Comparison of ENCODE assay signal across 25 cellular contexts in the genomic region with DNA sequence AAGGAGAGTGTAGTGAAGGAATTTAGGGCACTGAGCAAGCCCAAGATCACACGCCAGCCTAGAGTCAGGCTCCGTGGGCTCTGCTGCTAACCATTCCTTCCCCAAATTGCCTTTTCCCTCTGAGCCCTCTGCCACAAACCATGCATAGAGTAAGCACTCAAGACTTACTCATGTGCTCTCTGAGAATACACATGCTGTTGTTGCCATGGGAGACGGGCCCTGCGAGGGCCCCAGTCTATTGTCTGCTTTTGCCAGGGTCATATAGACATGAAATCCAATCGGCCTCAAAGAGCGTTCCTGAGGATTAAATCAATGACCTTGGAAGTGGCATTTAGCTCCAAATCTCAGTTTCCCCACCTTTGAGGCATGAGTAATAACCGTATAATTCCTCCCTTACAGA. TPM values are rescaled to one million over a fixed set of nuclear protein-coding genes. Genes with fewer than 3 reads are reported as not detected.
DNase-seq lines count a peak whose midpoint lies in the region; ATAC-seq, FAIRE-seq and TF ChIP-seq lines count a peak whose summit lies in the region.
"Had no signal": no experiment of that assay in that cellular context is flagged by ENCODE, and none has a peak within 500 bp of the region (broad histone marks: within the 10 kb centered on the region; RNA-seq: fewer than 3 reads in every experiment).

No MANE protein-coding gene starts in this region.

- H3K79me2 ChIP-seq in HepG2 (ENCODE audit: insufficient read depth, low read length), result no peaks in the 10 kb centered on the region

- H3K9me3 ChIP-seq in HepG2 (ENCODE audit: low read length) (no peaks in the 10 kb centered on the region), right lobe of liver (no peaks in the 10 kb centered on the region), endodermal cell (ENCODE audit: control insufficient read depth, low read length) (peaks cover 13% of the 10 kb centered on the region)

- peaks cover 19% of the 10 kb centered on the region for H3K27me3 Mint-ChIP-seq in endodermal cell (ENCODE audit: insufficient read depth)

- H3K27ac ChIP-seq in HepG2 (ENCODE audit: extremely low read length, insufficient read depth, low read length), result no peak overlapping the region
- no peak overlapping the region for H3K27ac ChIP-seq in right lobe of liver
- no peak overlapping the region for H3K27ac ChIP-seq in endodermal cell (ENCODE audit: low read depth, low read length)
- H3K27ac ChIP-seq: 22Rv1, HL-60 had no signal

- H3K27ac Mint-ChIP-seq in endodermal cell, result no peak overlapping the region
- H3K27ac Mint-ChIP-seq: B cell; CD4-positive, alpha-beta T cell had no signal

- peaks cover 11% of the 10 kb centered on the region for H3K9me3 Mint-ChIP-seq in endodermal cell

- DNase-seq in DMS153 (lab: John Stamatoyannopoulos, UW) (peak; percentile 27), DMS153 treated with DMSO at 0.1 percent for 48 hours (lab: John Stamatoyannopoulos, UW; ENCODE audit: unreplicated experiment) (no peak), HepG2 (ENCODE audit: low spot score) (no peak), right lobe of liver (no peak), endodermal cell (peak; percentile 60), HK-2 (ENCODE audit: unreplicated experiment) (no peak)
- DNase-seq: Calu3; CD4-positive, alpha-beta T cell; EL; NCI-H1436; NCI-H2107; NCI-H524; NK-92 treated with Interleukin-12 subunit alpha and Interleukin-12 subunit beta, amount 100 ng/mL, for 24 hours; SHP77 had no signal

- no TSS peak for BruUV-seq in HepG2 (replicated peaks; lab: Mats Ljungman, UMichigan)

- CTCF ChIA-PET in HepG2 (lab: Yijun Ruan, JAX; ENCODE audit: low intra/inter-chr PET ratio, low total read pairs), result no interaction called here

- in situ Hi-C loops in HepG2 (cut with HindIII; ENCODE audit: extremely low pct_ligation_motif_present, low pct_unique_long_range_greater_than_20kb), result no loop called here

- H3K9ac ChIP-seq in HepG2 (ENCODE audit: insufficient read depth, low read depth, low read length) (no peak overlapping the region), endodermal cell (ENCODE audit: extremely low read depth, low read length, poor library complexity, severe bottlenecking) (no peak overlapping the region)

- H3K36me3 Mint-ChIP-seq in endodermal cell (ENCODE audit: low read depth), result no peaks in the 10 kb centered on the region

- no peak overlapping the region for H2AFZ ChIP-seq in HepG2 (ENCODE audit: low read length)

- H3K36me3 ChIP-seq in HepG2 (replicated peaks in 1 of 2; ENCODE audit: control insufficient read depth in 1 of 2, insufficient read depth in 2 of 2, low read length in 2 of 2) (no peaks in the 10 kb centered on the region), right lobe of liver (no peaks in the 10 kb centered on the region), endodermal cell (ENCODE audit: control insufficient read depth, insufficient read depth, low read length) (no peaks in the 10 kb centered on the region)

- no peak for FAIRE-seq in HepG2 (lab: Jason Lieb, UNC)
- FAIRE-seq: HTR-8/SVneo had no signal

- H3K4me2 ChIP-seq in HepG2 (ENCODE audit: low read depth, low read length), result no peak overlapping the region

- H3K27me3 ChIP-seq in HepG2 (ENCODE audit: control insufficient read depth in 1 of 2, insufficient read depth in 2 of 2, low read length in 2 of 2) (no peaks in the 10 kb centered on the region; a peak in 1 of 5 replicates), right lobe of liver (no peaks in the 10 kb centered on the region), endodermal cell (ENCODE audit: control insufficient read depth, insufficient read depth, low read length, poor library complexity, severe bottlenecking) (peaks cover 5% of the 10 kb centered on the region)

- H3K4me1 ChIP-seq in HepG2 (ENCODE audit: insufficient read depth, low read length) (no peaks in the 10 kb centered on the region), right lobe of liver (no peaks in the 10 kb centered on the region), endodermal cell (ENCODE audit: control insufficient read depth, insufficient read depth, low read length) (no peaks in the 10 kb centered on the region)

- H3K4me1 Mint-ChIP-seq in endodermal cell, result no peaks in the 10 kb centered on the region
- H3K4me1 Mint-ChIP-seq: B cell had no signal

- no peaks in the 10 kb centered on the region for H4K20me1 ChIP-seq in HepG2 (ENCODE audit: insufficient read depth, low read length)

- WGBS in HepG2 (ENCODE audit: low lambda C conversion rate), result 34% methylated on average over 7 of the region's 7 CpGs
- 64% methylated on average over 6 of the region's 7 CpGs for WGBS in right lobe of liver (ENCODE audit: insufficient coverage, low coverage, low lambda C conversion rate, missing lambda C conversion rate)
- whole genome bisulfite sequencing in endodermal cell (ENCODE audit: insufficient coverage in 1 of 2, insufficient read length in 1 of 2), 2 experiments, result 88 to 92% methylated on average over 2 to 7 of the region's 7 CpGs

- TF ChIP-seq RAD21 in HepG2 (CRISPR knock-in tag; IDR thresholded peaks at IDR 0.05), result no peak

- intact Hi-C loops in HepG2 (cut with micrococcal nuclease; ENCODE audit: unreplicated experiment) (no loop called here), right lobe of liver (cut with DNase I) (no loop called here)

- ATAC-seq in HepG2, result no peak
- no peak for ATAC-seq in right lobe of liver
- ATAC-seq in GM18519 (IDR thresholded peaks at IDR 0.05; ENCODE audit: low FRiP score, unreplicated experiment), result no peak
- no peak for ATAC-seq in HG02938 (IDR thresholded peaks at IDR 0.05; ENCODE audit: unreplicated experiment)
- ATAC-seq: HCT116, SK-N-SH treated with all-trans-retinoic acid at 6 μM for 48 hours had no signal

- no peak for TF ChIP-seq CTCF in HepG2 (CRISPR knock-in tag; IDR thresholded peaks at IDR 0.05)
- TF ChIP-seq CTCF in right lobe of liver (IDR thresholded peaks at IDR 0.05), result no peak
- TF ChIP-seq CTCF in endodermal cell (conservative IDR thresholded peaks at IDR 0.05), result no peak

- TF ChIP-seq POLR2A in HepG2 (IDR thresholded peaks at IDR 0.05; ENCODE audit: insufficient read depth in 1 of 2, low read depth in 2 of 2, low read length in 2 of 2) (no peak), right lobe of liver (IDR thresholded peaks at IDR 0.05) (no peak)

- POLR2A ChIA-PET in HepG2 (lab: Yijun Ruan, JAX), result no interaction called here

- no peak overlapping the region for H3K4me3 Mint-ChIP-seq in endodermal cell
- H3K4me3 Mint-ChIP-seq: B cell; CD4-positive, alpha-beta T cell had no signal

- H3K4me3 ChIP-seq in HepG2 (replicated peaks in 1 of 3; ENCODE audit: insufficient read depth in 1 of 3, low read depth in 2 of 3, low read length in 3 of 3) (no peak overlapping the region), right lobe of liver (no peak overlapping the region), endodermal cell (ENCODE audit: low read length) (no peak overlapping the region)

- no peak for TF ChIP-seq EP300 in HepG2 (IDR thresholded peaks at IDR 0.05; ENCODE audit: low read depth in 2 of 2, low read length in 2 of 2)
- no peak for TF ChIP-seq EP300 in HepG2 (CRISPR knock-in tag; IDR thresholded peaks at IDR 0.05; ENCODE audit: borderline replicate concordance)

TF ChIP-seq in HepG2, 621 proteins besides CTCF, POLR2A, EP300 and RAD21 (continues in another document):
- TF ChIP-seq, protein P1, sequence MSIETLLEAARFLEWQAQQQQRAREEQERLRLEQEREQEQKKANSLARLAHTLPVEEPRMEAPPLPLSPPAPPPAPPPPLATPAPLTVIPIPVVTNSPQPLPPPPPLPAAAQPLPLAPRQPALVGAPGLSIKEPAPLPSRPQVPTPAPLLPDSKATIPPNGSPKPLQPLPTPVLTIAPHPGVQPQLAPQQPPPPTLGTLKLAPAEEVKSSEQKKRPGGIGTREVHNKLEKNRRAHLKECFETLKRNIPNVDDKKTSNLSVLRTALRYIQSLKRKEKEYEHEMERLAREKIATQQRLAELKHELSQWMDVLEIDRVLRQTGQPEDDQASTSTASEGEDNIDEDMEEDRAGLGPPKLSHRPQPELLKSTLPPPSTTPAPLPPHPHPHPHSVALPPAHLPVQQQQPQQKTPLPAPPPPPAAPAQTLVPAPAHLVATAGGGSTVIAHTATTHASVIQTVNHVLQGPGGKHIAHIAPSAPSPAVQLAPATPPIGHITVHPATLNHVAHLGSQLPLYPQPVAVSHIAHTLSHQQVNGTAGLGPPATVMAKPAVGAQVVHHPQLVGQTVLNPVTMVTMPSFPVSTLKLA (IDR thresholded peaks at IDR 0.05), result peak; percentile 16; the same call in 1 of the 2 replicates

RNA-seq across cellular contexts. Expression of a gene that starts 48.7 kb away (rescaled TPM):
- total RNA-seq in HepG2 (2016; rRNA removed; fragmentation: Illumina TruSeq; extraction: Trizol), result not detected in 2 replicates
- total RNA-seq in HepG2 (2016; cell fraction: cytosol; rRNA removed; fragmentation: Illumina TruSeq; extraction: Trizol; ENCODE audit: low read depth), result not detected in 2 replicates
- total RNA-seq in HepG2 (2016; cell fraction: insoluble cytoplasmic fraction; rRNA removed; fragmentation: Illumina TruSeq; extraction: Trizol), result not detected in 2 replicates
- not detected in 2 replicates for total RNA-seq in HepG2 (2016; cell fraction: membrane; rRNA removed; fragmentation: Illumina TruSeq; extraction: Trizol)
- not detected in 2 replicates for total RNA-seq in HepG2 (2016; cell fraction: nucleus; rRNA removed; fragmentation: Illumina TruSeq; extraction: Trizol)
- polyA plus RNA-seq in HepG2 (2011; rRNA removed), result not detected in 2 replicates
- polyA plus RNA-seq in HepG2 (2011; cell fraction: cytosol; rRNA removed), result not detected in 2 replicates
- not detected in 2 replicates for polyA plus RNA-seq in HepG2 (2011; cell fraction: nucleus; rRNA removed)
- not detected in 2 replicates for polyA plus RNA-seq in HepG2 (2012)
- polyA plus RNA-seq in HepG2 (2016; cell fraction: cytosol; fragmentation: Illumina TruSeq; extraction: Trizol; ENCODE audit: low read depth), result not detected in 2 replicates
- polyA plus RNA-seq in HepG2 (2016; cell fraction: insoluble cytoplasmic fraction; fragmentation: Illumina TruSeq; extraction: Trizol; ENCODE audit: low read depth), result not detected in 2 replicates
- polyA plus RNA-seq in HepG2 (2016; cell fraction: membrane; fragmentation: Illumina TruSeq; extraction: Trizol; ENCODE audit: low read depth), result not detected in 2 replicates
- not detected in 2 replicates for polyA plus RNA-seq in HepG2 (2016; cell fraction: nucleus; fragmentation: Illumina TruSeq; extraction: Trizol; ENCODE audit: insufficient read depth, low read depth)
- polyA minus RNA-seq in HepG2 (2011; rRNA and poly(A)+ RNA removed; ENCODE audit: low replicate concordance), result not detected in 2 replicates
- polyA minus RNA-seq in HepG2 (2011; cell fraction: cytosol; rRNA and poly(A)+ RNA removed), result not detected in 2 replicates
- polyA minus RNA-seq in HepG2 (2011; cell fraction: nucleus; rRNA and poly(A)+ RNA removed), result not detected in 2 replicates
- total RNA-seq in right lobe of liver, result not detected
- total RNA-seq in endodermal cell, result 1 to 10 TPM in 1 of 2 donors, under 1 TPM in 1; 0.80 to 1.3 TPM
- 4.0 TPM for polyA plus RNA-seq in endodermal cell (2013, experiment 1 of 2)
- 2.6 TPM for polyA plus RNA-seq in endodermal cell (2013, experiment 2 of 2)
- total RNA-seq: Calu3; CD4-positive, alpha-beta T cell; OCI-LY7; T-helper 1 cell treated with Interleukin-12 subunit alpha and Interleukin-12 subunit beta and Interleukin-4 antibody, amounts not matched to agents 30 ng/mL and 1 ng/mL, for 36 hours had no signal
- polyA plus RNA-seq: AG04450 had no signal

Comparison
In these comparisons a context has a peak if more than half of its experiments do, and no peak if none do; other contexts are left out.
1. DNase-seq: peak in DMS153 (single experiment) and endodermal cell (single experiment); none in DMS153 treated with DMSO at 0.1 percent for 48 hours (single experiment), HepG2 (single experiment), right lobe of liver (0 of 3) and HK-2 (single experiment).